ENCODE assay signal across 8 cellular contexts in genomic region chr13:100588350-100589177, GRCh38. TPM values are rescaled to one million over a fixed set of nuclear protein-coding genes. Genes with fewer than 3 reads are reported as not detected.
A peak's percentile ranks its signal among the peaks of the same experiment; 100 is the strongest.
DNase-seq lines count a peak whose midpoint lies in the region; ATAC-seq and TF ChIP-seq lines count a peak whose summit lies in the region.

Gene GGACT, minus strand, starts transcription at chr13:100588789. Its CDS starts 56,198 bp downstream, at chr13:100532591.

- H3K36me3 ChIP-seq in mesenchymal stem cell (ENCODE audit: control insufficient read depth in 1 of 2, insufficient read depth in 2 of 2, low read depth in 1 of 2, low read length in 2 of 2): peaks cover 0 to 2% of the 10 kb centered on the region in 2 experiments

- peak; percentile 40 for TF ChIP-seq CTCF in AG09319 (IDR thresholded peaks at IDR 0.05; ENCODE audit: low read depth, low read length)

- DNase-seq in AG09319 (ENCODE audit: extremely low read depth, low read depth) (peak; percentile 20), NCI-H226 (peak; percentile 55), mesenchymal stem cell (peak; percentile 60)
- peak; percentile 85 for DNase-seq in activated CD4-positive, alpha-beta memory T cell treated with anti-CD3 and anti-CD28 coated beads, Interleukin-2, amount 10 ng/mL, durations not matched to agents 7 days and 5 days
- DNase-seq in effector CD8-positive, alpha-beta T cell (lab: John Stamatoyannopoulos, UW): peak; percentile 67
- DNase-seq in stimulated activated CD8-positive, alpha-beta memory T cell treated with anti-CD3 and anti-CD28 coated beads, Interleukin-15, amount 100 ng/mL, for 24 hours (ENCODE audit: low read depth): peak; percentile 78

- H3K23ac ChIP-seq in mesenchymal stem cell (ENCODE audit: low read length in 2 of 2): peak within 1 kb of the TSS in 1 of 2 experiments; percentile 90

- H2BK15ac ChIP-seq in mesenchymal stem cell (ENCODE audit: low read depth, poor library complexity, severe bottlenecking): peak within 1 kb of the TSS; percentile 26

- H3K14ac ChIP-seq in mesenchymal stem cell (ENCODE audit: low read length in 2 of 2): peak within 1 kb of the TSS in 1 of 2 experiments; percentile 75

- CTCF ChIA-PET in activated CD4-positive, alpha-beta memory T cell treated with anti-CD3 and anti-CD28 coated beads, Interleukin-2, amount 10 ng/mL, durations not matched to agents 7 days and 5 days (lab: Charles Lee): interaction anchor here (0.6 to 5.8 kb wide), 14 partner anchors 8 to 931 kb away, joined by 3 to 49 read pairs (median 4); partner anchors contain the start of gene TMTC4

- peak within 1 kb of the TSS; percentile 91 for H2BK120ac ChIP-seq in mesenchymal stem cell (ENCODE audit: low read depth, low read length)

- peaks cover 44% of the 10 kb centered on the region for H3K4me1 Mint-ChIP-seq in activated CD4-positive, alpha-beta memory T cell treated with anti-CD3 and anti-CD28 coated beads, Interleukin-2, amount 10 ng/mL, durations not matched to agents 7 days and 5 days

- peak within 1 kb of the TSS; percentile 40 to 60 for H3K4ac ChIP-seq in mesenchymal stem cell (ENCODE audit: low read depth in 1 of 2, low read length in 2 of 2)

- H3K4me1 ChIP-seq in mesenchymal stem cell (ENCODE audit: control insufficient read depth, insufficient read depth, low read depth, low read length): peaks cover 5% of the 10 kb centered on the region

- H3K4me3 ChIP-seq in mesenchymal stem cell (ENCODE audit: insufficient read depth in 1 of 2, low read depth in 1 of 2, low read length in 2 of 2): peak within 1 kb of the TSS; percentile 80 to 83

- no peaks in the 10 kb centered on the region for H3K79me1 ChIP-seq in mesenchymal stem cell (replicated peaks; ENCODE audit: low read length, poor library complexity, severe bottlenecking)

- no peak within 1 kb of the TSS for H2AK5ac ChIP-seq in mesenchymal stem cell (ENCODE audit: low read length, severe bottlenecking)

- peak within 1 kb of the TSS; percentile 93 for H3K9ac ChIP-seq in mesenchymal stem cell (ENCODE audit: low read length)

- peak within 1 kb of the TSS; percentile 75 for H3K4me2 ChIP-seq in mesenchymal stem cell (ENCODE audit: low read length, poor library complexity, severe bottlenecking)

- H3K27me3 ChIP-seq in mesenchymal stem cell (ENCODE audit: control insufficient read depth in 1 of 2, insufficient read depth in 1 of 2, low read length in 2 of 2): no peaks in the 10 kb centered on the region

- H3K18ac ChIP-seq in mesenchymal stem cell (ENCODE audit: low read depth in 1 of 2, low read length in 2 of 2): peak within 1 kb of the TSS; percentile 78 to 85

- no peak within 1 kb of the TSS for H3K27ac ChIP-seq in mesenchymal stem cell (ENCODE audit: low read length, poor library complexity, severe bottlenecking)

- H2BK12ac ChIP-seq in mesenchymal stem cell (ENCODE audit: low read length in 2 of 2): peak within 1 kb of the TSS in 1 of 2 experiments; percentile 15

- peaks cover 9% of the 10 kb centered on the region for H3K36me3 Mint-ChIP-seq in activated CD4-positive, alpha-beta memory T cell treated with anti-CD3 and anti-CD28 coated beads, Interleukin-2, amount 10 ng/mL, durations not matched to agents 7 days and 5 days (ENCODE audit: low read depth)

- H4K91ac ChIP-seq in mesenchymal stem cell (ENCODE audit: low read length): peak within 1 kb of the TSS; percentile 86

- H3K27ac Mint-ChIP-seq in activated CD4-positive, alpha-beta memory T cell treated with anti-CD3 and anti-CD28 coated beads, Interleukin-2, amount 10 ng/mL, durations not matched to agents 7 days and 5 days: peak within 1 kb of the TSS; percentile 86

- H3K4me3 Mint-ChIP-seq in activated CD4-positive, alpha-beta memory T cell treated with anti-CD3 and anti-CD28 coated beads, Interleukin-2, amount 10 ng/mL, durations not matched to agents 7 days and 5 days: peak within 1 kb of the TSS; percentile 71

- no peaks in the 10 kb centered on the region for H3K9me3 ChIP-seq in mesenchymal stem cell (ENCODE audit: control insufficient read depth, low read length)

- peak within 1 kb of the TSS; percentile 43 for H2AFZ ChIP-seq in mesenchymal stem cell (ENCODE audit: low read depth, low read length)

- H4K8ac ChIP-seq in mesenchymal stem cell (ENCODE audit: low read length): peak within 1 kb of the TSS; percentile 97

- ATAC-seq in GM18519 (IDR thresholded peaks at IDR 0.05; ENCODE audit: low FRiP score, unreplicated experiment) (peak; percentile 91), HG03039 (IDR thresholded peaks at IDR 0.05; ENCODE audit: unreplicated experiment) (peak; percentile 96)

- WGBS in mesenchymal stem cell: 21% methylated on average over 48 of the region's 82 CpGs

- POLR2A ChIA-PET in activated CD4-positive, alpha-beta memory T cell treated with anti-CD3 and anti-CD28 coated beads, Interleukin-2, amount 10 ng/mL, durations not matched to agents 7 days and 5 days (lab: Charles Lee): interaction anchor here (0.7 to 2.5 kb wide), 12 partner anchors 9 to 930 kb away, joined by 3 to 27 read pairs (median 4); partner anchors contain the start of gene TMTC4

- peaks cover 3% of the 10 kb centered on the region for H3K9me3 Mint-ChIP-seq in activated CD4-positive, alpha-beta memory T cell treated with anti-CD3 and anti-CD28 coated beads, Interleukin-2, amount 10 ng/mL, durations not matched to agents 7 days and 5 days

- no peaks in the 10 kb centered on the region for H3K27me3 Mint-ChIP-seq in activated CD4-positive, alpha-beta memory T cell treated with anti-CD3 and anti-CD28 coated beads, Interleukin-2, amount 10 ng/mL, durations not matched to agents 7 days and 5 days

- peak within 1 kb of the TSS; percentile 35 for H2BK5ac ChIP-seq in mesenchymal stem cell (ENCODE audit: low read depth, low read length, poor library complexity, severe bottlenecking)

RNA-seq across cellular contexts. Expression of gene GGACT, which starts in this region (rescaled TPM):
- 10 to 100 TPM in 1 of 2 experiments, 1 to 10 TPM in 1; 9.5 to 11.4 TPM for total RNA-seq in activated CD4-positive, alpha-beta memory T cell treated with anti-CD3 and anti-CD28 coated beads, Interleukin-2, amount 10 ng/mL, durations not matched to agents 7 days and 5 days
- 3.8 TPM for polyA plus RNA-seq in mesenchymal stem cell (2013, experiment 1 of 2)
- 4.5 TPM for polyA plus RNA-seq in mesenchymal stem cell (2013, experiment 2 of 2)

Comparison
In these comparisons a context has a peak if more than half of its experiments do, and no peak if none do; other contexts are left out.
1. DNase-seq: peak in every context shown above with its lines; median percentile 85 in activated CD4-positive, alpha-beta memory T cell treated with anti-CD3 and anti-CD28 coated beads, Interleukin-2, amount 10 ng/mL, durations not matched to agents 7 days and 5 days; 78 in stimulated activated CD8-positive, alpha-beta memory T cell treated with anti-CD3 and anti-CD28 coated beads, Interleukin-15, amount 100 ng/mL, for 24 hours; 67 in effector CD8-positive, alpha-beta T cell; 60 in mesenchymal stem cell; 55 in NCI-H226; 20 in AG09319.